In genomic region chr10:581776-582330, GRCh38 we compare ENCODE assay signal across 19 cellular contexts.
"Had no signal": no experiment of that assay in that cellular context is flagged by ENCODE, and none has a peak within 500 bp of the region (broad histone marks: within the 10 kb centered on the region; RNA-seq: fewer than 3 reads in every experiment).

No MANE protein-coding gene starts in this region.

- H3K4me1 ChIP-seq: right atrium auricular region, upper lobe of right lung had no signal

- H3K27me3 ChIP-seq: neutrophil, right atrium auricular region, suprapubic skin, upper lobe of right lung had no signal

- H3K36me3 ChIP-seq: left ventricle myocardium inferior, neutrophil, right atrium auricular region, suprapubic skin, upper lobe of right lung had no signal

- DNase-seq: activated CD4-positive, alpha-beta T cell treated with anti-CD3 and anti-CD28 coated beads for 36 hours; activated CD8-positive, alpha-beta memory T cell treated with anti-CD3 and anti-CD28 coated beads, Interleukin-2, amount 50 U/mL, for 4 hours; activated CD8-positive, alpha-beta T cell treated with anti-CD3 and anti-CD28 coated beads, Interleukin-2, amount 10 ng/mL, durations not matched to agents 7 days and 5 days; activated effector memory CD4-positive, alpha-beta T cell treated with anti-CD3 and anti-CD28 coated beads, Interleukin-2, amount 50 U/mL, for 16 hours; activated T-cell treated with anti-CD3 and anti-CD28 coated beads, Interleukin-2, amount 50 U/mL, for 48 hours; central memory CD4-positive, alpha-beta T cell; hypothalamus; kidney; left ventricle myocardium inferior; naive thymus-derived CD8-positive, alpha-beta T cell; T-cell had no signal

- H3K27ac ChIP-seq: neutrophil, suprapubic skin, upper lobe of right lung had no signal

- H3K9me3 ChIP-seq: left ventricle myocardium inferior, neutrophil, right atrium auricular region, suprapubic skin, upper lobe of right lung had no signal

- ATAC-seq: activated CD4-positive, alpha-beta T cell treated with anti-CD3 and anti-CD28 coated beads for 36 hours; activated CD8-positive, alpha-beta T cell treated with anti-CD3 and anti-CD28 coated beads, Interleukin-2, amount 10 ng/mL, durations not matched to agents 7 days and 5 days; activated naive CD4-positive, alpha-beta T cell treated with anti-CD3 and anti-CD28 coated beads, Interleukin-2, amount 50 U/mL, for 72 hours; esophagus mucosa; naive thymus-derived CD8-positive, alpha-beta T cell; T-cell; upper lobe of right lung had no signal

- H3K4me3 ChIP-seq: coronary artery, left ventricle myocardium inferior, right atrium auricular region, smooth muscle cell, suprapubic skin, upper lobe of right lung had no signal
